In genomic region chr11:69391192-69392103, GRCh38 we compare ENCODE assay signal across 17 cellular contexts.
DNase-seq lines count a peak whose midpoint lies in the region; ATAC-seq and TF ChIP-seq lines count a peak whose summit lies in the region.
"Had no signal": no experiment of that assay in that cellular context is flagged by ENCODE, and none has a peak within 500 bp of the region (broad histone marks: within the 10 kb centered on the region; RNA-seq: fewer than 3 reads in every experiment).

No MANE protein-coding gene starts in this region.

- H3K27ac ChIP-seq in BLaER1 treated with 17β-estradiol and CSF1 and Interleukin-3, amounts not matched to agents 10 nM and 100 nM, result no peak overlapping the region
- H3K27ac ChIP-seq: KMS-11 had no signal

- H3K27me3 ChIP-seq in BLaER1 treated with 17β-estradiol and CSF1 and Interleukin-3, amounts not matched to agents 10 nM and 100 nM, result 0 out of 22 replicates have a peak, but pooled peaks cover 0 to 5% (median 0%) of the 10 kb centered on the region in 11 experiments

- no peaks in the 10 kb centered on the region for H4K20me1 ChIP-seq in BLaER1 treated with 17β-estradiol and CSF1 and Interleukin-3, amounts not matched to agents 10 nM and 100 nM

- H3K27ac Mint-ChIP-seq in progenitor cell of endocrine pancreas, result peak overlapping the region; percentile 42
- H3K27ac Mint-ChIP-seq: CD8-positive, alpha-beta T cell had no signal

- peaks cover 20 to 30% (median 26%) of the 10 kb centered on the region in 11 experiments for H3K9me3 ChIP-seq in BLaER1 treated with 17β-estradiol and CSF1 and Interleukin-3, amounts not matched to agents 10 nM and 100 nM (replicated peaks in 1 of 11)

- ATAC-seq in omental fat pad (ENCODE audit: low FRiP score), result no peak
- ATAC-seq in HG03159 (IDR thresholded peaks at IDR 0.05; ENCODE audit: unreplicated experiment), result no peak
- ATAC-seq: CD8-positive, alpha-beta T cell; SK-N-SH treated with all-trans-retinoic acid at 6 μM for 48 hours had no signal

- TF ChIP-seq CTCF in progenitor cell of endocrine pancreas (IDR thresholded peaks at IDR 0.05; ENCODE audit: unreplicated experiment), result no peak
- TF ChIP-seq CTCF in omental fat pad (IDR thresholded peaks at IDR 0.05), result no peak

- H3K27me3 Mint-ChIP-seq in progenitor cell of endocrine pancreas, result peaks cover 3% of the 10 kb centered on the region

- no peak overlapping the region for H3K9ac ChIP-seq in BLaER1 treated with 17β-estradiol and CSF1 and Interleukin-3, amounts not matched to agents 10 nM and 100 nM
- H3K9ac ChIP-seq: KMS-11 had no signal

- peaks cover 3% of the 10 kb centered on the region for H3K36me3 Mint-ChIP-seq in progenitor cell of endocrine pancreas (ENCODE audit: insufficient read depth)
- H3K36me3 Mint-ChIP-seq: CD8-positive, alpha-beta T cell had no signal

- no peak overlapping the region for H3K4me3 Mint-ChIP-seq in progenitor cell of endocrine pancreas (ENCODE audit: low read depth)
- H3K4me3 Mint-ChIP-seq: CD8-positive, alpha-beta T cell had no signal

- H3K4me3 ChIP-seq in BLaER1 treated with 17β-estradiol and CSF1 and Interleukin-3, amounts not matched to agents 10 nM and 100 nM, result no peak overlapping the region

- no peaks in the 10 kb centered on the region for H3K36me3 ChIP-seq in BLaER1 treated with 17β-estradiol and CSF1 and Interleukin-3, amounts not matched to agents 10 nM and 100 nM

- peak overlapping the region in 8 of 11 experiments; percentile 13 to 55 (median 42); a peak in 14 of 22 replicates for H3K4me2 ChIP-seq in BLaER1 treated with 17β-estradiol and CSF1 and Interleukin-3, amounts not matched to agents 10 nM and 100 nM
- H3K4me2 ChIP-seq: KMS-11 had no signal

- peaks cover 19% of the 10 kb centered on the region for H3K4me1 Mint-ChIP-seq in progenitor cell of endocrine pancreas (ENCODE audit: low read depth)

- DNase-seq in DMS79 treated with DMSO at 0.1 percent for 48 hours (lab: John Stamatoyannopoulos, UW) (peak; percentile 22), left kidney (ENCODE audit: low read depth, low spot score) (peak; percentile 31), progenitor cell of endocrine pancreas (ENCODE audit: low spot score, unreplicated experiment) (no peak), omental fat pad (ENCODE audit: low spot score) (no peak), GOT3 (lab: John Stamatoyannopoulos, UW) (no peak)
- DNase-seq: CD8-positive, alpha-beta T cell; HCEC 1CT; NCI-H1048; NCI-H1694 treated with DMSO at 0.1 percent for 48 hours; NCI-H2107; NCI-H345; NCI-H526; SHP77 had no signal

- peaks cover 22 to 44% (median 36%) of the 10 kb centered on the region in 10 experiments for H3K4me1 ChIP-seq in BLaER1 treated with 17β-estradiol and CSF1 and Interleukin-3, amounts not matched to agents 10 nM and 100 nM

- H3K9me3 Mint-ChIP-seq in progenitor cell of endocrine pancreas (ENCODE audit: low read depth), result peaks cover 17% of the 10 kb centered on the region

Comparison
In these comparisons a context has a peak if more than half of its experiments do, and no peak if none do; other contexts are left out.
1. DNase-seq: peak in DMS79 treated with DMSO at 0.1 percent for 48 hours (single experiment) and left kidney (single experiment); none in progenitor cell of endocrine pancreas (single experiment), omental fat pad (single experiment) and GOT3 (single experiment).